1 cellular context compared by ENCODE assay signal in the genomic region with DNA sequence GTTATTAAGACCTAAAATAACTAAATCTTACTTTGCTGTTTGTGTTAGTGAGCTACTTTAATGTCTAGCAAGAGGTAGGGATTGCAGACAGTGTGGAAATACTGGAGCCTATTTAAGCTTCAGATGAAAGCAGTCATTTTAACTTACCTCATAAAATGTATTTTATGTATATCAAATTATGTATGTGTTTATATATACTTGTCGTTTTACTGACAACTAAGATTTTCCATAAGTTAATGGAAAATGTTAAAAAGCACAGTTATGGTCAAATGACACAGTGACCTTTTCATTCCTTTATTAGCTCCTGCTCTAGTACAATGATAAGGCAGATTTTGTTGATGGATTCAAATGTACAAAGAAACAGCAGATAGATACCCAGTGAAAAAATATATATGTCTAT.
TF ChIP-seq lines count a peak whose summit lies in the region.

No MANE protein-coding gene starts in this region.

TF ChIP-seq in endothelial cell of umbilical vein, 7 proteins besides CTCF, POLR2A, EP300 and RAD21:
- TF ChIP-seq MAX (IDR thresholded peaks at IDR 0.05; ENCODE audit: insufficient read depth, insufficient read length) (no peak), GATA2 (IDR thresholded peaks at IDR 0.05; ENCODE audit: insufficient read depth, insufficient read length, low read depth, low read length) (no peak), EZH2 (IDR thresholded peaks at IDR 0.05; ENCODE audit: borderline replicate concordance, low read depth, low read length, severe bottlenecking) (no peak), POLR2AphosphoS5 (IDR thresholded peaks at IDR 0.05; ENCODE audit: insufficient read depth, low read depth, low read length) (no peak), MYC (IDR thresholded peaks at IDR 0.05; ENCODE audit: low read depth, low read length) (no peak), JUN (IDR thresholded peaks at IDR 0.05; ENCODE audit: borderline replicate concordance, insufficient read depth, insufficient read length, low read depth) (no peak), FOS (IDR thresholded peaks at IDR 0.05; ENCODE audit: borderline replicate concordance, insufficient read depth, low read length) (no peak)
